Comparison of ENCODE assay signal across 1 cellular context in genomic region chr1:156485984-156486383, GRCh38.
TF ChIP-seq lines count a peak whose summit lies in the region.

No MANE protein-coding gene starts in this region.

TF ChIP-seq in GM12878, 131 proteins besides CTCF, POLR2A, EP300 and RAD21 (continued from another document):
- TF ChIP-seq CREM (IDR thresholded peaks at IDR 0.05; ENCODE audit: low read depth): no peak
- no peak for TF ChIP-seq SRF (IDR thresholded peaks at IDR 0.05; ENCODE audit: low read depth in 2 of 2, low read length in 2 of 2)
- TF ChIP-seq CEBPB (IDR thresholded peaks at IDR 0.05; ENCODE audit: borderline replicate concordance in 1 of 2, low read depth in 2 of 2, low read length in 2 of 2): no peak
